9 cellular contexts compared by ENCODE assay signal in genomic region chr2:234679766-234680687, GRCh38.
DNase-seq lines count a peak whose midpoint lies in the region; ATAC-seq, FAIRE-seq and TF ChIP-seq lines count a peak whose summit lies in the region.
"Had no signal": no experiment of that assay in that cellular context is flagged by ENCODE, and none has a peak within 500 bp of the region (broad histone marks: within the 10 kb centered on the region; RNA-seq: fewer than 3 reads in every experiment).

No MANE protein-coding gene starts in this region.

- in situ Hi-C loops in SK-MEL-5 (cut with HindIII; ENCODE audit: low pct_unique_long_range_greater_than_20kb, low sequenced_read_pairs) = no loop called here

- H3K4me3 ChIP-seq in AG09309 (ENCODE audit: control insufficient read depth, low read depth, low read length) = no peak overlapping the region

- DNase-seq in AG09309 (ENCODE audit: low read depth) = peak; percentile 93
- DNase-seq in SK-MEL-5 (ENCODE audit: low read depth, low spot score) = peak; percentile 57
- DNase-seq in fibroblast of the conjunctiva (ENCODE audit: low read depth) = peak; percentile 27
- DNase-seq in non-pigmented ciliary epithelial cell (ENCODE audit: low read depth) = peak; percentile 82
- no peak for DNase-seq in frontal cortex (ENCODE audit: low spot score in 2 of 2)
- no peak for DNase-seq in epidermal melanocyte (ENCODE audit: insufficient read length, low spot score)
- DNase-seq: NCI-H82 had no signal

- TF ChIP-seq CTCF in AG09309 (IDR thresholded peaks at IDR 0.05; ENCODE audit: control insufficient read depth, insufficient read depth, low read depth, low read length, missing control alignments) = no peak

- ATAC-seq in HG03565 (IDR thresholded peaks at IDR 0.05; ENCODE audit: unreplicated experiment) (no peak), HG03196 (IDR thresholded peaks at IDR 0.05; ENCODE audit: unreplicated experiment) (no peak)

- no peak for FAIRE-seq in frontal cortex (lab: Jason Lieb, UNC)

Comparison
In these comparisons a context has a peak if more than half of its experiments do, and no peak if none do; other contexts are left out.
1. DNase-seq: peak in AG09309 (single experiment), SK-MEL-5 (single experiment), fibroblast of the conjunctiva (single experiment) and non-pigmented ciliary epithelial cell (single experiment); none in frontal cortex (0 of 2) and epidermal melanocyte (single experiment).